ENCODE assay signal across 25 cellular contexts in genomic region chr13:25908390-25908789, GRCh38.
"Had no signal": no experiment of that assay in that cellular context is flagged by ENCODE, and none has a peak within 500 bp of the region (broad histone marks: within the 10 kb centered on the region; RNA-seq: fewer than 3 reads in every experiment).

No MANE protein-coding gene starts in this region.

- H3K4me2 ChIP-seq: hepatocyte had no signal

- H3K4me1 Mint-ChIP-seq: activated naive CD8-positive, alpha-beta T cell treated with anti-CD3 and anti-CD28 coated beads, Interleukin-2, amount 10 ng/mL, durations not matched to agents 7 days and 5 days; activated T-helper 17 cell treated with anti-CD3 and anti-CD28 coated beads, Interleukin-2, amount 50 U/mL, for 72 hours; natural killer cell; stimulated activated effector memory CD8-positive, alpha-beta T cell treated with anti-CD3 and anti-CD28 coated beads, Interleukin-12 subunit alpha, Interleukin-12 subunit beta, amount 100 ng/mL, for 72 hours had no signal

- H3K9me3 ChIP-seq: mucosa of descending colon, prostate gland, right lobe of liver, testis had no signal

- H3K36me3 ChIP-seq: cardiac muscle cell, prostate gland, right lobe of liver had no signal

- H3K79me2 ChIP-seq: hepatocyte had no signal

- H3K36me3 Mint-ChIP-seq: activated naive CD8-positive, alpha-beta T cell treated with anti-CD3 and anti-CD28 coated beads, Interleukin-2, amount 10 ng/mL, durations not matched to agents 7 days and 5 days; natural killer cell; stimulated activated effector memory CD8-positive, alpha-beta T cell treated with anti-CD3 and anti-CD28 coated beads, Interleukin-12 subunit alpha, Interleukin-12 subunit beta, amount 100 ng/mL, for 72 hours had no signal

- H2AFZ ChIP-seq: hepatocyte had no signal

- H3K27ac ChIP-seq: cardiac muscle cell, hepatocyte, prostate gland, right lobe of liver, testis had no signal

- H3K27ac Mint-ChIP-seq: activated CD8-positive, alpha-beta T cell treated with anti-CD3 and anti-CD28 coated beads for 36 hours; activated naive CD8-positive, alpha-beta T cell treated with anti-CD3 and anti-CD28 coated beads, Interleukin-2, amount 10 ng/mL, durations not matched to agents 7 days and 5 days; activated T-helper 17 cell treated with anti-CD3 and anti-CD28 coated beads, Interleukin-2, amount 50 U/mL, for 72 hours; effector memory CD8-positive, alpha-beta T cell; natural killer cell; stimulated activated effector memory CD8-positive, alpha-beta T cell treated with anti-CD3 and anti-CD28 coated beads, Interleukin-12 subunit alpha, Interleukin-12 subunit beta, amount 100 ng/mL, for 72 hours had no signal

- H3K27me3 ChIP-seq: cardiac muscle cell, testis had no signal

- H3K4me1 ChIP-seq: prostate gland, right lobe of liver, testis had no signal

- DNase-seq: activated CD4-positive, alpha-beta T cell treated with anti-CD3 and anti-CD28 coated beads for 48 hours; activated CD4-positive, CD25-positive, alpha-beta regulatory T cell; activated CD8-positive, alpha-beta T cell treated with anti-CD3 and anti-CD28 coated beads for 36 hours; activated naive CD4-positive, alpha-beta T cell treated with Interleukin-2 at 50 U/mL for 16 hours; activated naive CD8-positive, alpha-beta T cell treated with anti-CD3 and anti-CD28 coated beads, Interleukin-2, amount 10 ng/mL, durations not matched to agents 7 days and 5 days; activated T-cell treated with anti-CD3 and anti-CD28 coated beads, Interleukin-2, amount 50 U/mL, for 1 hour; amygdala; dermis blood vessel endothelial cell; effector memory CD8-positive, alpha-beta T cell; foreskin fibroblast; islet precursor cell; left ventricle myocardium superior; mucosa of descending colon; natural killer cell; occipital lobe; right lobe of liver; stimulated activated CD4-positive, alpha-beta T cell treated with anti-CD3 and anti-CD28 coated beads, Interleukin-4, amount 100 ng/mL, for 24 hours; T-helper 1 cell; T-helper 9 cell; testis had no signal

- H3K27me3 Mint-ChIP-seq: activated CD8-positive, alpha-beta T cell treated with anti-CD3 and anti-CD28 coated beads for 36 hours; activated naive CD8-positive, alpha-beta T cell treated with anti-CD3 and anti-CD28 coated beads, Interleukin-2, amount 10 ng/mL, durations not matched to agents 7 days and 5 days; activated T-helper 17 cell treated with anti-CD3 and anti-CD28 coated beads, Interleukin-2, amount 50 U/mL, for 72 hours; effector memory CD8-positive, alpha-beta T cell had no signal

- H3K4me3 ChIP-seq: cardiac muscle cell, hepatocyte, mucosa of descending colon, prostate gland, right lobe of liver, testis had no signal

- H3K9me3 Mint-ChIP-seq: activated CD8-positive, alpha-beta T cell treated with anti-CD3 and anti-CD28 coated beads for 36 hours; activated naive CD8-positive, alpha-beta T cell treated with anti-CD3 and anti-CD28 coated beads, Interleukin-2, amount 10 ng/mL, durations not matched to agents 7 days and 5 days; activated T-helper 17 cell treated with anti-CD3 and anti-CD28 coated beads, Interleukin-2, amount 50 U/mL, for 72 hours; effector memory CD8-positive, alpha-beta T cell; natural killer cell; stimulated activated effector memory CD8-positive, alpha-beta T cell treated with anti-CD3 and anti-CD28 coated beads, Interleukin-12 subunit alpha, Interleukin-12 subunit beta, amount 100 ng/mL, for 72 hours had no signal

- H3K4me3 Mint-ChIP-seq: activated CD8-positive, alpha-beta T cell treated with anti-CD3 and anti-CD28 coated beads for 36 hours; activated naive CD8-positive, alpha-beta T cell treated with anti-CD3 and anti-CD28 coated beads, Interleukin-2, amount 10 ng/mL, durations not matched to agents 7 days and 5 days; activated T-helper 17 cell treated with anti-CD3 and anti-CD28 coated beads, Interleukin-2, amount 50 U/mL, for 72 hours; effector memory CD8-positive, alpha-beta T cell; natural killer cell; stimulated activated effector memory CD8-positive, alpha-beta T cell treated with anti-CD3 and anti-CD28 coated beads, Interleukin-12 subunit alpha, Interleukin-12 subunit beta, amount 100 ng/mL, for 72 hours had no signal
